18 cellular contexts compared by ENCODE assay signal in the genomic region with DNA sequence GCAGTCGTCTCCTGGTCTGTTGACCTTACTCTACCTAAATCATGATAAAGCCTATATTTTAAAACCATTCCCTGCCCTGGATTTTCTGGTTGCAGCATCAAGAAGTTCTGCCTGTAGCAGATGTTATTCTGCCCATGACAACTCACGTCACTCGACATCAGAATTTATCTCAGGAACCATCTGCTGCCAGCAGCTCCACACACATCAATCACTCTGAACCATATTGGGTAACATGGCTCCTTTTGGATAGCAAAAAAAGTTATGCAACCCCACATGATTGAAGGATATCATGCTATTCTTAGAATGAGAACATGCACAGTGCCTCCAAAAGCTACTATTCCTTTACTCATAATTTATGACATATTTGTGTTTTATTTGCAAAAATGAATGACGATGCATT.
"Had no signal": no experiment of that assay in that cellular context is flagged by ENCODE, and none has a peak within 500 bp of the region (broad histone marks: within the 10 kb centered on the region; RNA-seq: fewer than 3 reads in every experiment).

No MANE protein-coding gene starts in this region.

- H3K4me1 ChIP-seq: gastroesophageal sphincter, heart left ventricle, suprapubic skin, transverse colon, uterus had no signal

- H3K27me3 ChIP-seq: gastroesophageal sphincter, heart left ventricle, suprapubic skin, transverse colon, uterus had no signal

- H3K36me3 ChIP-seq: gastroesophageal sphincter, heart left ventricle, suprapubic skin, transverse colon, uterus had no signal

- H3K27ac ChIP-seq: gastroesophageal sphincter, heart left ventricle, suprapubic skin, transverse colon, uterus had no signal

- H3K9me3 ChIP-seq: suprapubic skin, transverse colon, uterus had no signal

- H3K4me3 ChIP-seq: gastroesophageal sphincter, heart left ventricle, suprapubic skin, transverse colon, uterus had no signal

- DNase-seq: activated CD4-positive, CD25-positive, alpha-beta regulatory T cell treated with anti-CD3 and anti-CD28 coated beads, Interleukin-2, amount 50 U/mL, for 72 hours; activated effector memory CD4-positive, alpha-beta T cell treated with anti-CD3 and anti-CD28 coated beads, Interleukin-2, amount 50 U/mL, for 16 hours; activated T-cell treated with anti-CD3 and anti-CD28 coated beads, Interleukin-2, amount 50 U/mL, for 72 hours; cerebellar nuclear complex; cortex of kidney; heart left ventricle; immature natural killer cell; kidney glomerular epithelial cell; left ventricle myocardium superior; nephron progenitor cell; occipital lobe; posterior cingulate gyrus; stimulated activated naive CD8-positive, alpha-beta T cell treated with anti-CD3 and anti-CD28 coated beads, Interleukin-15, amount 100 ng/mL, for 72 hours; transverse colon; uterus had no signal

- ATAC-seq: activated T-cell treated with anti-CD3 and anti-CD28 coated beads, Interleukin-2, amount 50 U/mL, for 72 hours; esophagus mucosa; gastroesophageal sphincter; heart left ventricle; left ventricle myocardium superior; stimulated activated naive CD8-positive, alpha-beta T cell treated with anti-CD3 and anti-CD28 coated beads, Interleukin-15, amount 100 ng/mL, for 72 hours had no signal
